8 cellular contexts compared by ENCODE assay signal in the genomic region with DNA sequence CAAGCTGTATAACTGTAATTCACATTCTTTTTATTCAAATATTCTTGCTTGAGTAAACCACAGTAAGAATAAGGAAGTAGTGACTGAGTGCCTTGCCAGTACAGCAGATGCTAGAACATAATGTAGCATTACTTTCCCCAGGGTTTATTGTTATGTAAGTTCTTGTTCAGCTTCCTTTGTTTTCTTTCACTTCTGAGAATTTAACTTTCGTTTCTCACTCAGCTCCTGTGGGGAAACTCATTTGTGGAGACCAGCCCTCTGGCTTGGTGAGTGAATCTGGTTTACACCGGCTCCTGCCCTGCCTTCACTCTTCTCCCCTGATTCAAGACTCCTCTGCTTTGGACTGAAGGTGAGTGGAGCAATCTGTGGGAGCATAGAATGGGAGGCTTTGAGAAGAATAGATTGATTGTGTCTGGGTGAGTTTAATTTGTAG. TPM values are rescaled to one million over a fixed set of nuclear protein-coding genes. Genes with fewer than 3 reads are reported as not detected.
DNase-seq lines count a peak whose midpoint lies in the region; ATAC-seq and TF ChIP-seq lines count a peak whose summit lies in the region.

A gene with protein sequence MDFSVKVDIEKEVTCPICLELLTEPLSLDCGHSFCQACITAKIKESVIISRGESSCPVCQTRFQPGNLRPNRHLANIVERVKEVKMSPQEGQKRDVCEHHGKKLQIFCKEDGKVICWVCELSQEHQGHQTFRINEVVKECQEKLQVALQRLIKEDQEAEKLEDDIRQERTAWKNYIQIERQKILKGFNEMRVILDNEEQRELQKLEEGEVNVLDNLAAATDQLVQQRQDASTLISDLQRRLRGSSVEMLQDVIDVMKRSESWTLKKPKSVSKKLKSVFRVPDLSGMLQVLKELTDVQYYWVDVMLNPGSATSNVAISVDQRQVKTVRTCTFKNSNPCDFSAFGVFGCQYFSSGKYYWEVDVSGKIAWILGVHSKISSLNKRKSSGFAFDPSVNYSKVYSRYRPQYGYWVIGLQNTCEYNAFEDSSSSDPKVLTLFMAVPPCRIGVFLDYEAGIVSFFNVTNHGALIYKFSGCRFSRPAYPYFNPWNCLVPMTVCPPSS (plus strand): TSS at position 240 of the 433 bp plus-strand sequence. CDS start 6,443 bp downstream, outside the sequence.

- intact Hi-C loops in left ventricle myocardium inferior (cut with micrococcal nuclease), result no loop called here

- DNase-seq in SJSA1 (ENCODE audit: low read depth in 1 of 2, low spot score in 2 of 2), result peak; percentile 56 to 86
- peak; percentile 20 for DNase-seq in left ventricle myocardium inferior
- peak; percentile 41 for DNase-seq in putamen (ENCODE audit: low spot score)
- no peak for DNase-seq in NCI-H226
- DNase-seq in DMS79 (lab: John Stamatoyannopoulos, UW), result no peak

- no peak for TF ChIP-seq CTCF in left ventricle myocardium inferior (IDR thresholded peaks at IDR 0.05; ENCODE audit: borderline replicate concordance)

- ATAC-seq in GM18861 (IDR thresholded peaks at IDR 0.05; ENCODE audit: unreplicated experiment) (peak; percentile 85), HG02981 (IDR thresholded peaks at IDR 0.05; ENCODE audit: unreplicated experiment) (peak; percentile 74)

- no peaks in the 10 kb centered on the region for H3K9me3 ChIP-seq in SJSA1 (replicated peaks)
- H3K9me3 ChIP-seq in left ventricle myocardium inferior (replicated peaks), result no peaks in the 10 kb centered on the region

- H3K4me3 ChIP-seq in SJSA1 (peak within 1 kb of the TSS; percentile 40), left ventricle myocardium inferior (peak within 1 kb of the TSS; percentile 65)

- H3K27ac ChIP-seq in SJSA1, result peak within 1 kb of the TSS; percentile 89
- H3K27ac ChIP-seq in adipose tissue (ENCODE audit: low read depth, low read length), result peak within 1 kb of the TSS; percentile 14
- H3K27ac ChIP-seq in left ventricle myocardium inferior (replicated peaks), result peak within 1 kb of the TSS; percentile 90

- H3K36me3 ChIP-seq in SJSA1 (peaks cover 15% of the 10 kb centered on the region), left ventricle myocardium inferior (no peaks in the 10 kb centered on the region)

- H3K27me3 ChIP-seq in SJSA1 (replicated peaks), result no peaks in the 10 kb centered on the region
- no peaks in the 10 kb centered on the region for H3K27me3 ChIP-seq in left ventricle myocardium inferior (ENCODE audit: low read depth)

- H3K4me1 ChIP-seq in SJSA1 (replicated peaks) (peaks cover 14% of the 10 kb centered on the region), left ventricle myocardium inferior (peaks cover 39% of the 10 kb centered on the region)

- 0 to 50% (median 2%) methylated on average over 2 of the region's 2 CpGs for WGBS in adipose tissue, 3 donors

RNA-seq across cellular contexts. Expression of the gene that starts here (rescaled TPM):
- 125 and 142 TPM in 2 replicates for total RNA-seq in SJSA1 (2014; rRNA removed; shearing (Covaris generic))
- 10 to 100 TPM in 2 of 3 donors, 1 to 10 TPM in 1; 8.3 to 43.7 (median 22.8) TPM for polyA plus RNA-seq in adipose tissue
- 16.6 TPM for total RNA-seq in left ventricle myocardium inferior

Comparison
In these comparisons a context has a peak if more than half of its experiments do, and no peak if none do; other contexts are left out.
1. DNase-seq: peak in SJSA1 (2 of 2), left ventricle myocardium inferior (single experiment) and putamen (single experiment); none in NCI-H226 (single experiment) and DMS79 (single experiment).
2. H3K27ac ChIP-seq: peak in every context shown above with its lines; median percentile 90 in left ventricle myocardium inferior; 89 in SJSA1; 14 in adipose tissue.